Comparison of ENCODE assay signal across 16 cellular contexts in genomic region chrX:125289920-125290319, GRCh38. TPM values are rescaled to one million over a fixed set of nuclear protein-coding genes. Genes with fewer than 3 reads are reported as not detected.
A peak's percentile ranks its signal among the peaks of the same experiment; 100 is the strongest.
DNase-seq lines count a peak whose midpoint lies in the region; ATAC-seq and TF ChIP-seq lines count a peak whose summit lies in the region.
"Had no signal": no experiment of that assay in that cellular context is flagged by ENCODE, and none has a peak within 500 bp of the region (broad histone marks: within the 10 kb centered on the region; RNA-seq: fewer than 3 reads in every experiment).

No MANE protein-coding gene starts in this region.

- DNase-seq in ACHN (peak; percentile 1), HT-29 (ENCODE audit: low spot score) (peak; percentile 9), SK-N-MC (ENCODE audit: low read depth, low spot score) (no peak), iris pigment epithelial cell (ENCODE audit: low read depth) (peak; percentile 32), NCI-H2227 treated with DMSO at 0.1 percent for 48 hours (lab: John Stamatoyannopoulos, UW) (no peak), AML-193 (lab: John Stamatoyannopoulos, UW) (no peak), activated gamma-delta T cell (lab: John Stamatoyannopoulos, UW) (no peak), upper lobe of right lung (no peak)
- DNase-seq: CD4-positive, CD25-positive, alpha-beta regulatory T cell; DMS79; H9 had no signal

- H3K27me3 ChIP-seq in upper lobe of right lung = no peaks in the 10 kb centered on the region

- H3K9ac ChIP-seq in SK-N-MC (ENCODE audit: insufficient read length) = no peak overlapping the region
- H3K9ac ChIP-seq: BLaER1 treated with 17β-estradiol and CSF1 and Interleukin-3, amounts not matched to agents 10 nM and 100 nM had no signal

- TF ChIP-seq CTCF in upper lobe of right lung (IDR thresholded peaks at IDR 0.05) = no peak

- H3K4me3 ChIP-seq in SK-N-MC (0 out of 2 replicates have a peak overlapping the region, but pooled peaks have one; percentile 3), upper lobe of right lung (no peak overlapping the region)
- H3K4me3 ChIP-seq: BLaER1 treated with 17β-estradiol and CSF1 and Interleukin-3, amounts not matched to agents 10 nM and 100 nM; GM12878; GM23338 had no signal

- in situ Hi-C loops in ACHN (cut with HindIII; ENCODE audit: low pct_ligation_motif_present, low pct_unique_long_range_greater_than_20kb, low sequenced_read_pairs) = no loop called here

- no peaks in the 10 kb centered on the region for H3K4me1 ChIP-seq in upper lobe of right lung

- peak overlapping the region; percentile 5; the same call in 1 of the 2 replicates for H3K27ac ChIP-seq in SK-N-MC
- H3K27ac ChIP-seq in upper lobe of right lung = no peak overlapping the region
- H3K27ac ChIP-seq: BLaER1 treated with 17β-estradiol and CSF1 and Interleukin-3, amounts not matched to agents 10 nM and 100 nM had no signal

- H3K36me3 ChIP-seq in SK-N-MC (ENCODE audit: insufficient read depth, low read length) = no peaks in the 10 kb centered on the region
- no peaks in the 10 kb centered on the region for H3K36me3 ChIP-seq in upper lobe of right lung
- H3K36me3 ChIP-seq: BLaER1 treated with 17β-estradiol and CSF1 and Interleukin-3, amounts not matched to agents 10 nM and 100 nM had no signal

- intact Hi-C loops in upper lobe of right lung (cut with DNase I) = no loop called here

- H3K9me3 ChIP-seq in SK-N-MC (ENCODE audit: low read depth, low read length) (no peaks in the 10 kb centered on the region), upper lobe of right lung (no peaks in the 10 kb centered on the region)
- H3K9me3 ChIP-seq: BLaER1 treated with 17β-estradiol and CSF1 and Interleukin-3, amounts not matched to agents 10 nM and 100 nM had no signal

- no peak for ATAC-seq in upper lobe of right lung
- ATAC-seq: GM12878, GM23338, HepG2 had no signal

RNA-seq across cellular contexts. Expression of gene TEX13C, which starts 29.8 kb away (rescaled TPM):
- total RNA-seq in HT-29 (2014; rRNA removed; shearing (Covaris generic)) = not detected in 2 replicates
- total RNA-seq in upper lobe of right lung = not detected
- total RNA-seq: A673; CD4-positive, CD25-positive, alpha-beta regulatory T cell; GM12878; HepG2 had no signal

Comparison
In these comparisons a context has a peak if more than half of its experiments do, and no peak if none do; other contexts are left out.
1. DNase-seq: peak in ACHN (single experiment), HT-29 (single experiment) and iris pigment epithelial cell (single experiment); none in SK-N-MC (single experiment), NCI-H2227 treated with DMSO at 0.1 percent for 48 hours (single experiment), AML-193 (0 of 2), activated gamma-delta T cell (single experiment) and upper lobe of right lung (single experiment).